23 cellular contexts compared by ENCODE assay signal in genomic region chr17:36575028-36575427, GRCh38. TPM values are rescaled to one million over a fixed set of nuclear protein-coding genes. Genes with fewer than 3 reads are reported as not detected.
A peak's percentile ranks its signal among the peaks of the same experiment; 100 is the strongest.
DNase-seq lines count a peak whose midpoint lies in the region; ATAC-seq, FAIRE-seq and TF ChIP-seq lines count a peak whose summit lies in the region.
"Had no signal": no experiment of that assay in that cellular context is flagged by ENCODE, and none has a peak within 500 bp of the region (broad histone marks: within the 10 kb centered on the region; RNA-seq: fewer than 3 reads in every experiment).

No MANE protein-coding gene starts in this region.

- CTCF ChIA-PET in A549 (lab: Yijun Ruan, JAX) = interaction anchor here (1.0 kb wide), 1 partner anchor 8 kb away, joined by 3 read pairs; no protein-coding TSS in a partner anchor
- CTCF ChIA-PET in K562 (lab: Yijun Ruan, JAX; ENCODE audit: low intra/inter-chr PET ratio) = no interaction called here

- H3K9me1 ChIP-seq in K562 (ENCODE audit: control insufficient read depth, insufficient read depth, low read length) = no peaks in the 10 kb centered on the region

- no peaks in the 10 kb centered on the region for H4K20me1 ChIP-seq in K562 (replicated peaks; ENCODE audit: control insufficient read depth, insufficient read depth, low read length)

- intact Hi-C loops in K562 (cut with micrococcal nuclease) = no loop called here

- H3K27ac ChIP-seq in A549 (no peak overlapping the region), K562 (ENCODE audit: extremely low read depth, low read depth, low read length) (no peak overlapping the region)
- H3K27ac ChIP-seq: 22Rv1, BLaER1 had no signal

- TF ChIP-seq CTCF in A549 (IDR thresholded peaks at IDR 0.05) (no peak), K562 (IDR thresholded peaks at IDR 0.05 in 2 of 3, conservative IDR thresholded peaks at IDR 0.05 in 1 of 3; ENCODE audit: insufficient read depth in 2 of 3, low read depth in 1 of 3, low read length in 3 of 3) (no peak)

- no peaks in the 10 kb centered on the region for H3K9me3 ChIP-seq in A549
- no peaks in the 10 kb centered on the region for H3K9me3 ChIP-seq in K562 (replicated peaks; ENCODE audit: control insufficient read depth, insufficient read depth, low read depth, low read length)
- H3K9me3 ChIP-seq: BE2C, BLaER1 had no signal

- POLR2A ChIA-PET in A549 (lab: Yijun Ruan, JAX) = interaction anchor here (1.0 kb wide), 1 partner anchor 27 kb away, joined by 3 read pairs; the partner anchor contains the start of gene MRM1
- POLR2A ChIA-PET in K562 (lab: Yijun Ruan, JAX) = interaction anchor here (0.6 to 1.4 kb wide), 2 partner anchors 10 to 11 kb away, joined by 3 read pairs; no protein-coding TSS in a partner anchor

- H3K4me2 ChIP-seq in A549 (no peak overlapping the region), K562 (ENCODE audit: insufficient read depth, low read length) (no peak overlapping the region)
- H3K4me2 ChIP-seq: BLaER1 had no signal

- H3K79me2 ChIP-seq in K562 (ENCODE audit: control insufficient read depth, insufficient read depth, low read length) = peaks cover 26% of the 10 kb centered on the region

- in situ Hi-C loops in K562 (cut with MboI) = no loop called here

- no peak for TF ChIP-seq EP300 in A549 (IDR thresholded peaks at IDR 0.05)
- no peak for TF ChIP-seq EP300 in K562 (IDR thresholded peaks at IDR 0.05; ENCODE audit: low read length)

- ATAC-seq in A549 = no peak
- no peak for ATAC-seq in K562

- H2AFZ ChIP-seq in K562 (ENCODE audit: low read depth, low read length) = no peak overlapping the region

- no peak overlapping the region for H3K9ac ChIP-seq in K562 (ENCODE audit: insufficient read depth in 1 of 2, low read depth in 2 of 2, low read length in 2 of 2)
- H3K9ac ChIP-seq: BLaER1 had no signal

- H3K9me3 Mint-ChIP-seq in activated T-cell treated with anti-CD3 and anti-CD28 coated beads, Interleukin-2, amount 50 U/mL, for 24 hours = no peaks in the 10 kb centered on the region
- H3K9me3 Mint-ChIP-seq: CD14-positive monocyte; CD4-positive, alpha-beta memory T cell; CD4-positive, CD25-positive, alpha-beta regulatory T cell; CD8-positive, alpha-beta memory T cell had no signal

- H3K4me1 ChIP-seq in A549 (no peaks in the 10 kb centered on the region), K562 (replicated peaks in 1 of 2; ENCODE audit: control insufficient read depth in 2 of 2, insufficient read depth in 2 of 2, low read length in 2 of 2) (peaks cover 0 to 6% of the 10 kb centered on the region in 2 experiments; a peak in 2 of 5 replicates)
- H3K4me1 ChIP-seq: BE2C, BLaER1 had no signal

- TF ChIP-seq POLR2A in A549 (IDR thresholded peaks at IDR 0.05; ENCODE audit: low read length) (no peak), K562 (conservative IDR thresholded peaks at IDR 0.05) (no peak)

- H3K27ac Mint-ChIP-seq in activated T-cell treated with anti-CD3 and anti-CD28 coated beads, Interleukin-2, amount 50 U/mL, for 24 hours = peak overlapping the region; percentile 55

- H3K27me3 Mint-ChIP-seq in activated T-cell treated with anti-CD3 and anti-CD28 coated beads, Interleukin-2, amount 50 U/mL, for 24 hours = no peaks in the 10 kb centered on the region
- H3K27me3 Mint-ChIP-seq: CD4-positive, alpha-beta memory T cell; CD4-positive, CD25-positive, alpha-beta regulatory T cell; CD8-positive, alpha-beta memory T cell had no signal

- H3K27me3 ChIP-seq in K562 (ENCODE audit: control insufficient read depth in 2 of 2, insufficient read depth in 2 of 2, low read length in 2 of 2) = no peaks in the 10 kb centered on the region
- H3K27me3 ChIP-seq: BE2C, BLaER1 had no signal

- peaks cover 74% of the 10 kb centered on the region for H3K36me3 ChIP-seq in K562 (ENCODE audit: control insufficient read depth, insufficient read depth, low read length)

- H3K4me3 ChIP-seq in A549 = no peak overlapping the region
- no peak overlapping the region for H3K4me3 ChIP-seq in K562
- H3K4me3 ChIP-seq: BLaER1 had no signal

- TF ChIP-seq RAD21 in A549 (conservative IDR thresholded peaks at IDR 0.05 in 1 of 2, IDR thresholded peaks at IDR 0.05 in 1 of 2) (no peak), K562 (CRISPR knock-in tag; conservative IDR thresholded peaks at IDR 0.05 in 1 of 2, IDR thresholded peaks at IDR 0.05 in 1 of 2) (no peak)

- FAIRE-seq in A549 (lab: Jason Lieb, UNC) (no peak), K562 (lab: Jason Lieb, UNC) (no peak)
- FAIRE-seq: G401.6, GM12891, GM18507, GM19239 had no signal

- no peak overlapping the region for H3K4me3 Mint-ChIP-seq in activated T-cell treated with anti-CD3 and anti-CD28 coated beads, Interleukin-2, amount 50 U/mL, for 24 hours
- H3K4me3 Mint-ChIP-seq: CD14-positive monocyte; CD4-positive, alpha-beta memory T cell; CD4-positive, CD25-positive, alpha-beta regulatory T cell had no signal

- H3K36me3 Mint-ChIP-seq in activated T-cell treated with anti-CD3 and anti-CD28 coated beads, Interleukin-2, amount 50 U/mL, for 24 hours (ENCODE audit: low read depth) = peaks cover 83% of the 10 kb centered on the region

- DNase-seq in activated T-cell treated with anti-CD3 and anti-CD28 coated beads, Interleukin-2, amount 50 U/mL, for 24 hours = no peak
- no peak for DNase-seq in activated T-cell treated with anti-CD3 and anti-CD28 coated beads, Interleukin-2, amount 50 U/mL, for 48 hours
- DNase-seq in A549 (ENCODE audit: low read depth in 1 of 2, low spot score in 1 of 2) = no peak
- no peak for DNase-seq in K562 (ENCODE audit: extremely low read depth in 1 of 4, low spot score in 3 of 4)
- no peak for DNase-seq in NCI-H146 (lab: John Stamatoyannopoulos, UW)
- no peak for DNase-seq in DMS153 (lab: John Stamatoyannopoulos, UW)
- DNase-seq: ACHN; BE2C; C1 segment of cervical spinal cord; CD4-positive, alpha-beta memory T cell; CD4-positive, CD25-positive, alpha-beta regulatory T cell; CD8-positive, alpha-beta memory T cell; COR-L47; DMS 273 treated with DMSO at 0.1 percent for 48 hours; DMS79 treated with DMSO at 0.1 percent for 48 hours; GF-D8 had no signal

- H3K4me1 Mint-ChIP-seq in activated T-cell treated with anti-CD3 and anti-CD28 coated beads, Interleukin-2, amount 50 U/mL, for 24 hours (ENCODE audit: low read depth) = peaks cover 18% of the 10 kb centered on the region
- H3K4me1 Mint-ChIP-seq: CD14-positive monocyte had no signal

- 95% methylated on average over 12 of the region's 12 CpGs for WGBS in A549 (ENCODE audit: missing lambda C conversion rate)
- 87% methylated on average over 4 of the region's 12 CpGs for WGBS in K562 (ENCODE audit: insufficient coverage, low coverage, missing lambda C conversion rate)

- no TSS peak for BruUV-seq in K562 (replicated peaks; lab: Mats Ljungman, UMichigan)

RNA-seq across cellular contexts. Expression of gene DHRS11, which starts 16.7 kb away (rescaled TPM):
- polyA plus RNA-seq in A549 (2011; rRNA removed) = 7.4 and 9.5 TPM in 2 replicates
- 23.7 and 26.1 TPM in 2 replicates for polyA plus RNA-seq in A549 (2012; cell fraction: cytosol; rRNA removed)
- polyA plus RNA-seq in A549 (2012; cell fraction: nucleus; rRNA removed) = 29.0 and 32.4 TPM in 2 replicates
- 9.6 to 11.2 TPM (median 11.1 TPM) in 3 replicates for polyA plus RNA-seq in A549 (2017; fragmentation: RNase III; extraction: RNeasy Plus Mini Kit Qiagen cat#74134 plus additional on column Dnase treatment)
- 11.7 and 20.5 TPM in 2 replicates for polyA minus RNA-seq in A549 (2011; rRNA and poly(A)+ RNA removed)
- 92.9 and 198 TPM in 2 replicates for total RNA-seq in K562 (2011; cell fraction: chromatin; rRNA removed; ENCODE audit: low replicate concordance)
- 118 and 119 TPM in 2 replicates for total RNA-seq in K562 (2011; cell fraction: nucleolus; rRNA removed)
- total RNA-seq in K562 (2011; cell fraction: nucleoplasm; rRNA removed) = 123 and 139 TPM in 2 replicates
- total RNA-seq in K562 (2014; rRNA removed) = 59.8 and 75.7 TPM in 2 replicates
- 38.3 and 49.7 TPM in 2 replicates for total RNA-seq in K562 (2014; rRNA removed; fragmentation: Illumina TruSeq; extraction: Trizol)
- 43.9 and 45.1 TPM in 2 replicates for total RNA-seq in K562 (2015; rRNA removed; fragmentation: Illumina TruSeq; extraction: Trizol)
- total RNA-seq in K562 (2021) = 66.2 and 68.2 TPM in 2 replicates
- 62.7 and 85.1 TPM in 2 replicates for polyA plus RNA-seq in K562 (2011; rRNA removed)
- polyA plus RNA-seq in K562 (2011; cell fraction: cytosol; rRNA removed) = 78.5 and 144 TPM in 2 replicates
- polyA plus RNA-seq in K562 (2011; cell fraction: nucleus; rRNA removed) = 97.1 and 183 TPM in 2 replicates
- polyA plus RNA-seq in K562 (2012) = 64.9 and 69.7 TPM in 2 replicates
- polyA plus RNA-seq in K562 (2014; fragmentation: Illumina TruSeq; extraction: Trizol) = 99.3 and 123 TPM in 2 replicates
- polyA plus RNA-seq in K562 (2014; fragmentation: Nextera tagmentation; extraction: Ambion mirVana) = 10 to 100 TPM; 15.2 to 23.0 TPM
- polyA plus RNA-seq in K562 (2014; rRNA removed) = 87.3 and 100 TPM in 2 replicates
- 30.9 and 70.0 TPM in 2 replicates for polyA minus RNA-seq in K562 (2011; rRNA and poly(A)+ RNA removed)
- polyA minus RNA-seq in K562 (2011; cell fraction: cytosol; rRNA and poly(A)+ RNA removed) = 31.7 and 48.1 TPM in 2 replicates
- polyA minus RNA-seq in K562 (2011; cell fraction: nucleus; rRNA and poly(A)+ RNA removed) = 20.8 and 30.8 TPM in 2 replicates

RNA-seq across cellular contexts. Expression of gene MRM1, which starts 26.4 kb away (rescaled TPM):
- polyA plus RNA-seq in A549 (2011; rRNA removed) (11.1 and 12.7 TPM in 2 replicates), A549 (2017; fragmentation: RNase III; extraction: RNeasy Plus Mini Kit Qiagen cat#74134 plus additional on column Dnase treatment) (21.7 to 22.1 TPM (median 21.9 TPM) in 3 replicates), K562 (2011; rRNA removed) (10.7 and 14.1 TPM in 2 replicates), K562 (2014; fragmentation: Illumina TruSeq; extraction: Trizol) (22.2 and 27.0 TPM in 2 replicates), K562 (2014; fragmentation: Nextera tagmentation; extraction: Ambion mirVana) (1 to 10 TPM in 1 of 2 experiments, under 1 TPM in 1; 0.61 to 1.4 TPM), K562 (2014; rRNA removed) (27.1 and 27.2 TPM in 2 replicates)
- polyA plus RNA-seq in A549 (2012; cell fraction: cytosol; rRNA removed) = 22.5 and 27.6 TPM in 2 replicates
- 34.9 and 38.8 TPM in 2 replicates for polyA plus RNA-seq in A549 (2012; cell fraction: nucleus; rRNA removed)
- 4.3 and 6.7 TPM in 2 replicates for polyA minus RNA-seq in A549 (2011; rRNA and poly(A)+ RNA removed)
- total RNA-seq in K562 (2011; cell fraction: chromatin; rRNA removed; ENCODE audit: low replicate concordance) = 7.6 and 26.8 TPM in 2 replicates
- 26.1 and 30.4 TPM in 2 replicates for total RNA-seq in K562 (2011; cell fraction: nucleolus; rRNA removed)
- 18.8 and 22.1 TPM in 2 replicates for total RNA-seq in K562 (2011; cell fraction: nucleoplasm; rRNA removed)
- total RNA-seq in K562 (2014; rRNA removed) (26.1 and 30.5 TPM in 2 replicates), K562 (2014; rRNA removed; fragmentation: Illumina TruSeq; extraction: Trizol) (9.8 and 12.8 TPM in 2 replicates), K562 (2015; rRNA removed; fragmentation: Illumina TruSeq; extraction: Trizol) (21.5 and 22.7 TPM in 2 replicates), K562 (2021) (28.1 and 28.4 TPM in 2 replicates)
- polyA plus RNA-seq in K562 (2011; cell fraction: cytosol; rRNA removed) = 11.7 and 37.1 TPM in 2 replicates
- 10.4 and 25.5 TPM in 2 replicates for polyA plus RNA-seq in K562 (2011; cell fraction: nucleus; rRNA removed)
- polyA plus RNA-seq in K562 (2012) = 9.7 and 20.2 TPM in 2 replicates
- polyA minus RNA-seq in K562 (2011; rRNA and poly(A)+ RNA removed) = 3.2 and 6.3 TPM in 2 replicates
- polyA minus RNA-seq in K562 (2011; cell fraction: cytosol; rRNA and poly(A)+ RNA removed) = 13.0 and 14.2 TPM in 2 replicates
- polyA minus RNA-seq in K562 (2011; cell fraction: nucleus; rRNA and poly(A)+ RNA removed) = 10.3 and 12.9 TPM in 2 replicates

RNA-seq across cellular contexts. Expression of gene GGNBP2, which starts 30.3 kb away (rescaled TPM):
- polyA plus RNA-seq in A549 (2011; rRNA removed) (144 and 163 TPM in 2 replicates), A549 (2017; fragmentation: RNase III; extraction: RNeasy Plus Mini Kit Qiagen cat#74134 plus additional on column Dnase treatment) (79.9 to 91.9 TPM (median 83.7 TPM) in 3 replicates), K562 (2011; rRNA removed) (87.7 and 96.6 TPM in 2 replicates), K562 (2014; fragmentation: Illumina TruSeq; extraction: Trizol) (78.8 and 89.8 TPM in 2 replicates), K562 (2014; fragmentation: Nextera tagmentation; extraction: Ambion mirVana) (10 to 100 TPM; 35.7 to 41.0 TPM), K562 (2014; rRNA removed) (71.6 and 76.5 TPM in 2 replicates)
- 79.3 and 90.6 TPM in 2 replicates for polyA plus RNA-seq in A549 (2012; cell fraction: cytosol; rRNA removed)
- 97.0 and 107 TPM in 2 replicates for polyA plus RNA-seq in A549 (2012; cell fraction: nucleus; rRNA removed)
- 116 and 122 TPM in 2 replicates for polyA minus RNA-seq in A549 (2011; rRNA and poly(A)+ RNA removed)
- total RNA-seq in K562 (2011; cell fraction: chromatin; rRNA removed; ENCODE audit: low replicate concordance) = 160 and 249 TPM in 2 replicates
- 57.2 and 67.9 TPM in 2 replicates for total RNA-seq in K562 (2011; cell fraction: nucleolus; rRNA removed)
- 114 and 172 TPM in 2 replicates for total RNA-seq in K562 (2011; cell fraction: nucleoplasm; rRNA removed)
- total RNA-seq in K562 (2014; rRNA removed) (46.9 and 51.4 TPM in 2 replicates), K562 (2014; rRNA removed; fragmentation: Illumina TruSeq; extraction: Trizol) (64.1 and 66.0 TPM in 2 replicates), K562 (2015; rRNA removed; fragmentation: Illumina TruSeq; extraction: Trizol) (61.5 and 71.3 TPM in 2 replicates), K562 (2021) (53.2 and 60.5 TPM in 2 replicates)
- 46.2 and 46.7 TPM in 2 replicates for polyA plus RNA-seq in K562 (2011; cell fraction: cytosol; rRNA removed)
- polyA plus RNA-seq in K562 (2011; cell fraction: nucleus; rRNA removed) = 119 and 123 TPM in 2 replicates
- polyA plus RNA-seq in K562 (2012) = 55.0 and 62.9 TPM in 2 replicates
- 76.8 and 116 TPM in 2 replicates for polyA minus RNA-seq in K562 (2011; rRNA and poly(A)+ RNA removed)
- 22.1 and 22.6 TPM in 2 replicates for polyA minus RNA-seq in K562 (2011; cell fraction: cytosol; rRNA and poly(A)+ RNA removed)
- 31.4 and 44.9 TPM in 2 replicates for polyA minus RNA-seq in K562 (2011; cell fraction: nucleus; rRNA and poly(A)+ RNA removed)

RNA-seq across cellular contexts. Expression of gene PIGW, which starts 40.2 kb away (rescaled TPM):
- 26.1 and 30.0 TPM in 2 replicates for polyA plus RNA-seq in A549 (2011; rRNA removed)
- 14.1 and 18.5 TPM in 2 replicates for polyA plus RNA-seq in A549 (2012; cell fraction: cytosol; rRNA removed)
- polyA plus RNA-seq in A549 (2012; cell fraction: nucleus; rRNA removed) = 5.0 and 8.7 TPM in 2 replicates
- polyA plus RNA-seq in A549 (2017; fragmentation: RNase III; extraction: RNeasy Plus Mini Kit Qiagen cat#74134 plus additional on column Dnase treatment) = 30.8 to 32.3 TPM (median 32.1 TPM) in 3 replicates
- 6.1 and 6.8 TPM in 2 replicates for polyA minus RNA-seq in A549 (2011; rRNA and poly(A)+ RNA removed)
- 12.0 and 21.0 TPM in 2 replicates for total RNA-seq in K562 (2011; cell fraction: chromatin; rRNA removed; ENCODE audit: low replicate concordance)
- total RNA-seq in K562 (2011; cell fraction: nucleolus; rRNA removed) = 9.6 and 12.7 TPM in 2 replicates
- total RNA-seq in K562 (2011; cell fraction: nucleoplasm; rRNA removed) = 22.6 and 29.7 TPM in 2 replicates
- 13.0 and 13.8 TPM in 2 replicates for total RNA-seq in K562 (2014; rRNA removed)
- total RNA-seq in K562 (2014; rRNA removed; fragmentation: Illumina TruSeq; extraction: Trizol) = 24.7 and 27.8 TPM in 2 replicates
- 21.2 TPM in 2 replicates for total RNA-seq in K562 (2015; rRNA removed; fragmentation: Illumina TruSeq; extraction: Trizol)
- total RNA-seq in K562 (2021) = 22.1 and 26.9 TPM in 2 replicates
- 14.5 and 26.2 TPM in 2 replicates for polyA plus RNA-seq in K562 (2011; rRNA removed)
- polyA plus RNA-seq in K562 (2011; cell fraction: cytosol; rRNA removed) = 11.9 and 12.9 TPM in 2 replicates
- 5.3 and 6.3 TPM in 2 replicates for polyA plus RNA-seq in K562 (2011; cell fraction: nucleus; rRNA removed)
- 13.2 and 26.4 TPM in 2 replicates for polyA plus RNA-seq in K562 (2012)
- 29.4 and 33.9 TPM in 2 replicates for polyA plus RNA-seq in K562 (2014; fragmentation: Illumina TruSeq; extraction: Trizol)
- polyA plus RNA-seq in K562 (2014; fragmentation: Nextera tagmentation; extraction: Ambion mirVana) = 10 to 100 TPM in 1 of 2 experiments, 1 to 10 TPM in 1; 9.5 to 15.4 TPM
- polyA plus RNA-seq in K562 (2014; rRNA removed) = 16.5 and 25.0 TPM in 2 replicates
- polyA minus RNA-seq in K562 (2011; rRNA and poly(A)+ RNA removed) = 6.9 and 11.8 TPM in 2 replicates
- 4.5 and 8.8 TPM in 2 replicates for polyA minus RNA-seq in K562 (2011; cell fraction: cytosol; rRNA and poly(A)+ RNA removed)
- 4.6 and 5.0 TPM in 2 replicates for polyA minus RNA-seq in K562 (2011; cell fraction: nucleus; rRNA and poly(A)+ RNA removed)

RNA-seq across cellular contexts. Expression of gene MYO19, which starts 40.4 kb away (rescaled TPM):
- 99.0 and 124 TPM in 2 replicates for polyA plus RNA-seq in A549 (2011; rRNA removed)
- 173 and 188 TPM in 2 replicates for polyA plus RNA-seq in A549 (2012; cell fraction: cytosol; rRNA removed)
- polyA plus RNA-seq in A549 (2012; cell fraction: nucleus; rRNA removed) = 710 and 720 TPM in 2 replicates
- 91.7 to 103 TPM (median 94.4 TPM) in 3 replicates for polyA plus RNA-seq in A549 (2017; fragmentation: RNase III; extraction: RNeasy Plus Mini Kit Qiagen cat#74134 plus additional on column Dnase treatment)
- 187 and 212 TPM in 2 replicates for polyA minus RNA-seq in A549 (2011; rRNA and poly(A)+ RNA removed)
- total RNA-seq in K562 (2011; cell fraction: chromatin; rRNA removed; ENCODE audit: low replicate concordance) = 1,055 and 1,571 TPM in 2 replicates
- 696 and 717 TPM in 2 replicates for total RNA-seq in K562 (2011; cell fraction: nucleolus; rRNA removed)
- total RNA-seq in K562 (2011; cell fraction: nucleoplasm; rRNA removed) = 748 and 751 TPM in 2 replicates
- 129 and 163 TPM in 2 replicates for total RNA-seq in K562 (2014; rRNA removed)
- total RNA-seq in K562 (2014; rRNA removed; fragmentation: Illumina TruSeq; extraction: Trizol) = 106 and 112 TPM in 2 replicates
- 117 and 121 TPM in 2 replicates for total RNA-seq in K562 (2015; rRNA removed; fragmentation: Illumina TruSeq; extraction: Trizol)
- total RNA-seq in K562 (2021) = 136 and 153 TPM in 2 replicates
- polyA plus RNA-seq in K562 (2011; rRNA removed) = 115 and 135 TPM in 2 replicates
- 96.3 and 184 TPM in 2 replicates for polyA plus RNA-seq in K562 (2011; cell fraction: cytosol; rRNA removed)
- 697 and 1,515 TPM in 2 replicates for polyA plus RNA-seq in K562 (2011; cell fraction: nucleus; rRNA removed)
- polyA plus RNA-seq in K562 (2012) = 69.8 and 106 TPM in 2 replicates
- 139 and 162 TPM in 2 replicates for polyA plus RNA-seq in K562 (2014; fragmentation: Illumina TruSeq; extraction: Trizol)
- polyA plus RNA-seq in K562 (2014; fragmentation: Nextera tagmentation; extraction: Ambion mirVana) = 10 to 100 TPM; 21.6 to 24.5 TPM
- 176 and 178 TPM in 2 replicates for polyA plus RNA-seq in K562 (2014; rRNA removed)
- polyA minus RNA-seq in K562 (2011; rRNA and poly(A)+ RNA removed) = 105 and 166 TPM in 2 replicates
- polyA minus RNA-seq in K562 (2011; cell fraction: cytosol; rRNA and poly(A)+ RNA removed) = 66.4 and 70.3 TPM in 2 replicates
- polyA minus RNA-seq in K562 (2011; cell fraction: nucleus; rRNA and poly(A)+ RNA removed) = 226 and 316 TPM in 2 replicates
